8 cellular contexts compared by ENCODE assay signal in the genomic region with DNA sequence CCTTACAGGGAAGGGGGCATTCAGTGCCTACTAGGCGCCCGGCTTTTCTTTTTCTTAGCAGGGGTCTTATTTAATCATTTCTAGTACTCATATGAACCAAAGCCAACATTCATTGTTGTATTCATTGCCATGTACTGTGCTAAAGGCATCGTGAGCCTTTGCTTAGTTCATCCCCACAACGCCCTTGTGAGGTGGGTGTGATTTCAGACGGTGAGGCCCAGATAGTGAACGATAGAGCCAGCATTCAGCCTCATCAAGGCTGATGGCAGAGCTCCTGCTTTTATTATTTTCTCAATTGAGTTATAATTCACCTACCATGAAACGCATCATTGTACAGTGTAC. TPM values are rescaled to one million over a fixed set of nuclear protein-coding genes. Genes with fewer than 3 reads are reported as not detected.
A peak's percentile ranks its signal among the peaks of the same experiment; 100 is the strongest.
DNase-seq lines count a peak whose midpoint lies in the region; ATAC-seq and TF ChIP-seq lines count a peak whose summit lies in the region.

No MANE protein-coding gene starts in this region.

- intact Hi-C loops in mucosa of descending colon (cut with DNase I, micrococcal nuclease): no loop called here

- H3K27me3 ChIP-seq in AG04450 (ENCODE audit: control insufficient read depth, insufficient read depth, low read length) (no peaks in the 10 kb centered on the region), lung (ENCODE audit: control insufficient read depth, insufficient read depth) (no peaks in the 10 kb centered on the region)

- peaks cover 13% of the 10 kb centered on the region for H3K36me3 Mint-ChIP-seq in activated naive CD8-positive, alpha-beta T cell treated with anti-CD3 and anti-CD28 coated beads, Interleukin-2, amount 10 ng/mL, durations not matched to agents 7 days and 5 days

- H3K4me3 ChIP-seq in AG04450 (ENCODE audit: low read depth, low read length) (peak overlapping the region; percentile 35; the same call in 1 of the 2 replicates), lung (no peak overlapping the region), mucosa of descending colon (no peak overlapping the region)

- peak overlapping the region; percentile 74 for H3K4me3 Mint-ChIP-seq in activated naive CD8-positive, alpha-beta T cell treated with anti-CD3 and anti-CD28 coated beads, Interleukin-2, amount 10 ng/mL, durations not matched to agents 7 days and 5 days

- H3K4me1 ChIP-seq in lung (ENCODE audit: control insufficient read depth in 2 of 2, insufficient read depth in 2 of 2, low read length in 2 of 2) (peaks cover 16 to 26% of the 10 kb centered on the region in 2 donors), mucosa of descending colon (ENCODE audit: low read depth) (peaks cover 53% of the 10 kb centered on the region)

- TF ChIP-seq CTCF in AG04450 (IDR thresholded peaks at IDR 0.05; ENCODE audit: low read depth, low read length) (no peak), lung (IDR thresholded peaks at IDR 0.05; ENCODE audit: control extremely low read depth, extremely low read depth) (no peak), mucosa of descending colon (IDR thresholded peaks at IDR 0.05) (no peak)

- H3K27me3 Mint-ChIP-seq in activated naive CD8-positive, alpha-beta T cell treated with anti-CD3 and anti-CD28 coated beads, Interleukin-2, amount 10 ng/mL, durations not matched to agents 7 days and 5 days: no peaks in the 10 kb centered on the region

- ATAC-seq in GM21381 (IDR thresholded peaks at IDR 0.05; ENCODE audit: unreplicated experiment) (peak; percentile 12), lung (ENCODE audit: insufficient read depth, low FRiP score) (no peak), mucosa of descending colon (no peak)
- peak; percentile 3 for ATAC-seq in activated naive CD8-positive, alpha-beta T cell treated with anti-CD3 and anti-CD28 coated beads, Interleukin-2, amount 10 ng/mL, durations not matched to agents 7 days and 5 days (ENCODE audit: low read depth)

- H3K9me3 ChIP-seq in AG04450 (ENCODE audit: control insufficient read depth, insufficient read depth, low read length): no peaks in the 10 kb centered on the region
- H3K9me3 ChIP-seq in lung (ENCODE audit: control insufficient read depth in 2 of 2, insufficient read depth in 1 of 2, low read length in 1 of 2): no peaks in the 10 kb centered on the region
- H3K9me3 ChIP-seq in mucosa of descending colon: no peaks in the 10 kb centered on the region

- DNase-seq in AG04450 (ENCODE audit: low read depth, low spot score) (no peak), lung (ENCODE audit: low spot score) (no peak), mucosa of descending colon (no peak), iPS-NIHi7 (ENCODE audit: extremely low spot score) (no peak), HuH-7.5 (ENCODE audit: low spot score) (no peak)
- no peak for DNase-seq in activated naive CD8-positive, alpha-beta T cell treated with anti-CD3 and anti-CD28 coated beads, Interleukin-2, amount 10 ng/mL, durations not matched to agents 7 days and 5 days
- no peak for DNase-seq in effector CD8-positive, alpha-beta T cell (lab: John Stamatoyannopoulos, UW)

- H3K9me3 Mint-ChIP-seq in activated naive CD8-positive, alpha-beta T cell treated with anti-CD3 and anti-CD28 coated beads, Interleukin-2, amount 10 ng/mL, durations not matched to agents 7 days and 5 days: no peaks in the 10 kb centered on the region

- CTCF ChIA-PET in AG04450 (lab: Charles Lee): no interaction called here

- H3K4me1 Mint-ChIP-seq in activated naive CD8-positive, alpha-beta T cell treated with anti-CD3 and anti-CD28 coated beads, Interleukin-2, amount 10 ng/mL, durations not matched to agents 7 days and 5 days: peaks cover 46% of the 10 kb centered on the region

- H3K27ac ChIP-seq in AG04450 (ENCODE audit: low read depth, low read length) (peak overlapping the region; percentile 77), lung (ENCODE audit: low read depth in 1 of 2, low read length in 1 of 2) (peak overlapping the region; percentile 84 to 87)

- H3K27ac Mint-ChIP-seq in activated naive CD8-positive, alpha-beta T cell treated with anti-CD3 and anti-CD28 coated beads, Interleukin-2, amount 10 ng/mL, durations not matched to agents 7 days and 5 days: peak overlapping the region; percentile 75

- peaks cover 0 to 2% of the 10 kb centered on the region in 2 donors for H3K36me3 ChIP-seq in lung (ENCODE audit: control insufficient read depth in 2 of 2, insufficient read depth in 2 of 2, low read length in 2 of 2)
- no peaks in the 10 kb centered on the region for H3K36me3 ChIP-seq in mucosa of descending colon (ENCODE audit: low read depth)

- POLR2A ChIA-PET in AG04450 (lab: Yijun Ruan, JAX): interaction anchor here (0.7 kb wide), 1 partner anchor 270 kb away, joined by 4 read pairs; no protein-coding TSS in a partner anchor
- POLR2A ChIA-PET in activated naive CD8-positive, alpha-beta T cell treated with anti-CD3 and anti-CD28 coated beads, Interleukin-2, amount 10 ng/mL, durations not matched to agents 7 days and 5 days (lab: Charles Lee): interaction anchor here (0.8 to 2.6 kb wide), 5 partner anchors 8 to 20 kb away, joined by 3 to 31 read pairs (median 3); no protein-coding TSS in a partner anchor

- whole genome bisulfite sequencing in lung, 2 donors: 53 to 67% methylated on average over 7 of the region's 7 CpGs

RNA-seq across cellular contexts. Expression of gene HK1, which starts 50.0 kb away (rescaled TPM):
- polyA plus RNA-seq in AG04450 (2011; rRNA removed) (31.9 and 37.4 TPM in 2 replicates), lung (10 to 100 TPM; 33.6 to 98.6 TPM)
- polyA minus RNA-seq in AG04450 (2011; rRNA and poly(A)+ RNA removed): 51.6 and 57.3 TPM in 2 replicates
- 100 to 1,000 TPM; 118 to 123 TPM for total RNA-seq in activated naive CD8-positive, alpha-beta T cell treated with anti-CD3 and anti-CD28 coated beads, Interleukin-2, amount 10 ng/mL, durations not matched to agents 7 days and 5 days
- total RNA-seq in lung (100 to 1,000 TPM in 1 of 2 donors, 10 to 100 TPM in 1; 57.4 to 120 TPM), mucosa of descending colon (100 to 1,000 TPM in 1 of 3 donors, 10 to 100 TPM in 2; 63.9 to 102 (median 81.3) TPM)

Comparison
In these comparisons a context has a peak if more than half of its experiments do, and no peak if none do; other contexts are left out.
1. ATAC-seq: peak in GM21381 (single experiment) and activated naive CD8-positive, alpha-beta T cell treated with anti-CD3 and anti-CD28 coated beads, Interleukin-2, amount 10 ng/mL, durations not matched to agents 7 days and 5 days (single experiment); none in lung (single experiment) and mucosa of descending colon (single experiment).